In the genomic region with DNA sequence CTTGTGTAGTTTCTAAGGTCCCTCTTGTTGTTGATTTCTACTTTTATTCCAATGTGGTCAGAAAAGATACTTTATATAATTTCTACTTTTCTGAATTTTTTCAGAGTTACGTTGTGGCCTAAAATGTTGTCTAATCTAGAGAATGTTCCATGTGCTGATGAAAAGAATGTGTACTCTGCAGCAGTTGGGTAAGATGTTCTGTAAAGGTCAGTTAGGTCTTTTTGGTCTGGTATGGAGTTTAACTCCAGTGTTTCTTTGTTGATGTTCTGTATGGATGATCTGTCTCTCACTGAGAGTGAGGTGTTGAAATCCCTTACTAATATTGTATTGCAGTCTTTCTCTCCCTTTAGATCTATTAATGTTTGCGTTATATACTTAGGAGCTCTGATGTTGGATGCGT, we compare ENCODE assay signal across 5 cellular contexts. TPM values are rescaled to one million over a fixed set of nuclear protein-coding genes. Genes with fewer than 3 reads are reported as not detected.
"Had no signal": no experiment of that assay in that cellular context is flagged by ENCODE, and none has a peak within 500 bp of the region (broad histone marks: within the 10 kb centered on the region; RNA-seq: fewer than 3 reads in every experiment).

No MANE protein-coding gene starts in this region.

- H2AFZ ChIP-seq: GM23338 had no signal

- H3K4me3 ChIP-seq: GM23338, K562 had no signal

- DNase-seq: H9, HCEC 1CT, IMR-90 had no signal

- H3K4me2 ChIP-seq: GM23338 had no signal

RNA-seq across cellular contexts. Expression of a gene that starts 37.0 kb away (rescaled TPM):
- polyA plus RNA-seq: IMR-90, K562 had no signal
